1 cellular context compared by ENCODE assay signal in genomic region chr2:27086090-27086721, GRCh38.
TF ChIP-seq lines count a peak whose summit lies in the region.

No MANE protein-coding gene starts in this region.

TF ChIP-seq in HepG2, 621 proteins besides CTCF, POLR2A, EP300 and RAD21 (continues in another document):
- no peak; the same call in 1 of the 2 replicates for TF ChIP-seq AHR (CRISPR knock-in tag; IDR thresholded peaks at IDR 0.05)
- no peak; the same call in 1 of the 2 replicates for TF ChIP-seq PBX2 (CRISPR knock-in tag; IDR thresholded peaks at IDR 0.05)
- peak; percentile 69 for TF ChIP-seq PATZ1 (CRISPR knock-in tag; IDR thresholded peaks at IDR 0.05)
- no peak for TF ChIP-seq ONECUT2 (CRISPR knock-in tag; IDR thresholded peaks at IDR 0.05)
- TF ChIP-seq SMAD3 (CRISPR knock-in tag; IDR thresholded peaks at IDR 0.05), result peak; percentile 30; the same call in 1 of the 2 replicates
- no peak for TF ChIP-seq AHDC1 (CRISPR knock-in tag; IDR thresholded peaks at IDR 0.05; ENCODE audit: borderline replicate concordance)
- peak; percentile 53; the same call in 1 of the 2 replicates for TF ChIP-seq ZBTB26 (CRISPR knock-in tag; IDR thresholded peaks at IDR 0.05; ENCODE audit: borderline replicate concordance)
- TF ChIP-seq ZNF775 (CRISPR knock-in tag; IDR thresholded peaks at IDR 0.05; ENCODE audit: borderline replicate concordance), result 0 out of 2 replicates have a peak, but pooled peaks have one; percentile 27
- TF ChIP-seq FLYWCH1 (CRISPR knock-in tag; IDR thresholded peaks at IDR 0.05), result peak; percentile 85; the same call in 1 of the 2 replicates
- no peak for TF ChIP-seq ZNF616 (CRISPR knock-in tag; IDR thresholded peaks at IDR 0.05; ENCODE audit: low read depth)
- no peak for TF ChIP-seq ZBTB39 (CRISPR knock-in tag; IDR thresholded peaks at IDR 0.05)
- 0 out of 2 replicates have a peak, but pooled peaks have one; percentile 23 for TF ChIP-seq ZNF724P (CRISPR knock-in tag; IDR thresholded peaks at IDR 0.05; ENCODE audit: borderline replicate concordance)
- 0 out of 2 replicates have a peak, but pooled peaks have one; percentile 60 for TF ChIP-seq ZNF34 (CRISPR knock-in tag; IDR thresholded peaks at IDR 0.05; ENCODE audit: borderline replicate concordance)
- no peak for TF ChIP-seq ZNF136 (CRISPR knock-in tag; IDR thresholded peaks at IDR 0.05; ENCODE audit: low read depth)
- peak; percentile 54 for TF ChIP-seq ZNF788 (CRISPR knock-in tag; IDR thresholded peaks at IDR 0.05; ENCODE audit: borderline replicate concordance)
- no peak for TF ChIP-seq ZNF235 (CRISPR knock-in tag; IDR thresholded peaks at IDR 0.05; ENCODE audit: borderline replicate concordance)
- TF ChIP-seq ZFP36 (IDR thresholded peaks at IDR 0.05; ENCODE audit: borderline replicate concordance, low read depth, low read length, partially characterized antibody), result no peak
- TF ChIP-seq ATAD3A (CRISPR knock-in tag; IDR thresholded peaks at IDR 0.05), result no peak
- peak; percentile 34 for TF ChIP-seq ZNF883 (CRISPR knock-in tag; IDR thresholded peaks at IDR 0.05; ENCODE audit: not compliant biosample characterization)
- no peak for TF ChIP-seq POGZ (CRISPR knock-in tag; IDR thresholded peaks at IDR 0.05)
- peak; percentile 73; the same call in 1 of the 2 replicates for TF ChIP-seq SALL2 (CRISPR knock-in tag; IDR thresholded peaks at IDR 0.05)
- TF ChIP-seq ZNF574 (CRISPR knock-in tag; IDR thresholded peaks at IDR 0.05), result peak; percentile 96
- TF ChIP-seq PHB2 (IDR thresholded peaks at IDR 0.05; ENCODE audit: partially characterized antibody), result no peak
- TF ChIP-seq E2F5 (CRISPR knock-in tag; conservative IDR thresholded peaks at IDR 0.05), result peak; percentile 98
- no peak for TF ChIP-seq GABPA (IDR thresholded peaks at IDR 0.05; ENCODE audit: low read depth, low read length)
- no peak for TF ChIP-seq GABPA (CRISPR knock-in tag; IDR thresholded peaks at IDR 0.05; ENCODE audit: low read depth)
- peak; percentile 89 for TF ChIP-seq TFE3 (CRISPR knock-in tag; IDR thresholded peaks at IDR 0.05)
- TF ChIP-seq TOPORS (CRISPR knock-in tag; IDR thresholded peaks at IDR 0.05), result no peak
- no peak for TF ChIP-seq NCOA5 (CRISPR knock-in tag; IDR thresholded peaks at IDR 0.05)
- TF ChIP-seq CEBPG (CRISPR knock-in tag; IDR thresholded peaks at IDR 0.05), result peak; percentile 57
- TF ChIP-seq ZNF503 (CRISPR knock-in tag; IDR thresholded peaks at IDR 0.05), result peak; percentile 50; the same call in 1 of the 2 replicates
- no peak for TF ChIP-seq U2AF1 (optimal IDR thresholded peaks at IDR 0.05; ENCODE audit: low read depth, low read length)
- no peak for TF ChIP-seq ZNF720 (CRISPR knock-in tag; IDR thresholded peaks at IDR 0.05)
- TF ChIP-seq STAT5B (CRISPR knock-in tag; IDR thresholded peaks at IDR 0.05), result peak; percentile 58
- no peak; the same call in 1 of the 2 replicates for TF ChIP-seq DNMT1 (CRISPR knock-in tag; IDR thresholded peaks at IDR 0.05)
- TF ChIP-seq ZNF326 (CRISPR knock-in tag; IDR thresholded peaks at IDR 0.05; ENCODE audit: borderline replicate concordance), result no peak
- TF ChIP-seq ZMAT3 (CRISPR knock-in tag; conservative IDR thresholded peaks at IDR 0.05), result no peak
- TF ChIP-seq ZNF33A (CRISPR knock-in tag; IDR thresholded peaks at IDR 0.05; ENCODE audit: borderline replicate concordance), result no peak
- TF ChIP-seq NFYC (CRISPR knock-in tag; IDR thresholded peaks at IDR 0.05), result peak; percentile 59
- TF ChIP-seq ZNF232 (CRISPR knock-in tag; IDR thresholded peaks at IDR 0.05; ENCODE audit: borderline replicate concordance), result no peak; the same call in 1 of the 2 replicates
- no peak; the same call in 1 of the 2 replicates for TF ChIP-seq ZNF367 (CRISPR knock-in tag; IDR thresholded peaks at IDR 0.05; ENCODE audit: borderline replicate concordance)
- no peak; the same call in 1 of the 2 replicates for TF ChIP-seq TAF1 (CRISPR knock-in tag; IDR thresholded peaks at IDR 0.05)
